Comparison of ENCODE assay signal across 12 cellular contexts in genomic region chr1:218496561-218496960, GRCh38.
DNase-seq lines count a peak whose midpoint lies in the region; ATAC-seq and TF ChIP-seq lines count a peak whose summit lies in the region.
"Had no signal": no experiment of that assay in that cellular context is flagged by ENCODE, and none has a peak within 500 bp of the region (broad histone marks: within the 10 kb centered on the region; RNA-seq: fewer than 3 reads in every experiment).

No MANE protein-coding gene starts in this region.

- POLR2A ChIA-PET in AG04450 (lab: Yijun Ruan, JAX), result no interaction called here
- POLR2A ChIA-PET in activated CD4-positive, alpha-beta T cell treated with anti-CD3 and anti-CD28 coated beads for 36 hours (lab: Charles Lee), result no interaction called here

- no peaks in the 10 kb centered on the region for H3K9me3 ChIP-seq in AG04450 (ENCODE audit: control insufficient read depth, insufficient read depth, low read length)

- H3K27ac ChIP-seq in AG04450 (ENCODE audit: low read depth, low read length) (no peak overlapping the region), brain microvascular endothelial cell (peak overlapping the region; percentile 100), caudate nucleus (ENCODE audit: low read depth, low read length) (no peak overlapping the region)

- no peaks in the 10 kb centered on the region for H3K36me3 Mint-ChIP-seq in activated CD4-positive, alpha-beta T cell treated with anti-CD3 and anti-CD28 coated beads for 36 hours (ENCODE audit: low read depth)

- CTCF ChIA-PET in AG04450 (lab: Charles Lee), result no interaction called here
- CTCF ChIA-PET in activated CD4-positive, alpha-beta T cell treated with anti-CD3 and anti-CD28 coated beads for 36 hours (lab: Charles Lee), result no interaction called here

- intact Hi-C loops in activated CD4-positive, alpha-beta T cell treated with anti-CD3 and anti-CD28 coated beads for 36 hours (cut with DNase I, micrococcal nuclease), result no loop called here

- TF ChIP-seq CTCF in AG04450 (IDR thresholded peaks at IDR 0.05; ENCODE audit: low read depth, low read length) (no peak), brain microvascular endothelial cell (IDR thresholded peaks at IDR 0.05; ENCODE audit: low read depth, low read length, missing control alignments) (no peak)

- H3K27me3 ChIP-seq in AG04450 (ENCODE audit: control insufficient read depth, insufficient read depth, low read length) (no peaks in the 10 kb centered on the region), brain microvascular endothelial cell (replicated peaks) (no peaks in the 10 kb centered on the region)

- ATAC-seq in GM19023 (IDR thresholded peaks at IDR 0.05; ENCODE audit: unreplicated experiment) (no peak), GM18867 (IDR thresholded peaks at IDR 0.05; ENCODE audit: unreplicated experiment) (no peak)
- no peak for ATAC-seq in activated CD4-positive, alpha-beta T cell treated with anti-CD3 and anti-CD28 coated beads for 36 hours
- ATAC-seq: GM23338 had no signal

- peaks cover 25% of the 10 kb centered on the region for H3K27me3 Mint-ChIP-seq in activated CD4-positive, alpha-beta T cell treated with anti-CD3 and anti-CD28 coated beads for 36 hours

- H3K36me3 ChIP-seq in brain microvascular endothelial cell (replicated peaks), result no peaks in the 10 kb centered on the region

- no peaks in the 10 kb centered on the region for H3K4me1 Mint-ChIP-seq in activated CD4-positive, alpha-beta T cell treated with anti-CD3 and anti-CD28 coated beads for 36 hours

- H3K27ac Mint-ChIP-seq in activated CD4-positive, alpha-beta T cell treated with anti-CD3 and anti-CD28 coated beads for 36 hours, result no peak overlapping the region
- H3K27ac Mint-ChIP-seq: dendritic cell treated with granulocyte-macrophage colony-stimulating factor and Interleukin-4, amounts not matched to agents 40 ng/mL and 50 ng/mL, for 4 days; GM23338 had no signal

- H3K9me3 Mint-ChIP-seq in activated CD4-positive, alpha-beta T cell treated with anti-CD3 and anti-CD28 coated beads for 36 hours (ENCODE audit: low read depth), result no peaks in the 10 kb centered on the region
- H3K9me3 Mint-ChIP-seq: dendritic cell treated with granulocyte-macrophage colony-stimulating factor and Interleukin-4, amounts not matched to agents 40 ng/mL and 50 ng/mL, for 4 days; GM23338 had no signal

- H3K4me3 Mint-ChIP-seq in activated CD4-positive, alpha-beta T cell treated with anti-CD3 and anti-CD28 coated beads for 36 hours, result no peak overlapping the region
- H3K4me3 Mint-ChIP-seq: dendritic cell treated with granulocyte-macrophage colony-stimulating factor and Interleukin-4, amounts not matched to agents 40 ng/mL and 50 ng/mL, for 4 days; GM23338 had no signal

- DNase-seq in AG04450 (ENCODE audit: low read depth, low spot score), result peak; percentile 92
- DNase-seq in HT1080 (ENCODE audit: low read depth), result peak; percentile 99
- peak; percentile 100 for DNase-seq in brain microvascular endothelial cell
- peak; percentile 97 for DNase-seq in kidney glomerular epithelial cell (lab: John Stamatoyannopoulos, UW)
- no peak for DNase-seq in caudate nucleus (lab: John Stamatoyannopoulos, UW)
- DNase-seq in activated CD4-positive, alpha-beta T cell treated with anti-CD3 and anti-CD28 coated beads for 36 hours, result no peak
- DNase-seq: C1 segment of cervical spinal cord, retina had no signal

- H3K4me3 ChIP-seq in AG04450 (ENCODE audit: low read depth, low read length), result no peak overlapping the region
- H3K4me3 ChIP-seq in brain microvascular endothelial cell (ENCODE audit: low read depth, low read length), result no peak overlapping the region
- H3K4me3 ChIP-seq: GM23338 had no signal

- in situ Hi-C loops in brain microvascular endothelial cell (cut with HindIII; ENCODE audit: low pct_ligation_motif_present, low sequenced_read_pairs), result no loop called here

Comparison
In these comparisons a context has a peak if more than half of its experiments do, and no peak if none do; other contexts are left out.
1. DNase-seq: peak in AG04450 (single experiment), HT1080 (single experiment), brain microvascular endothelial cell (single experiment) and kidney glomerular epithelial cell (single experiment); none in caudate nucleus (0 of 61) and activated CD4-positive, alpha-beta T cell treated with anti-CD3 and anti-CD28 coated beads for 36 hours (single experiment).